Comparison of ENCODE assay signal across 8 cellular contexts in the genomic region with DNA sequence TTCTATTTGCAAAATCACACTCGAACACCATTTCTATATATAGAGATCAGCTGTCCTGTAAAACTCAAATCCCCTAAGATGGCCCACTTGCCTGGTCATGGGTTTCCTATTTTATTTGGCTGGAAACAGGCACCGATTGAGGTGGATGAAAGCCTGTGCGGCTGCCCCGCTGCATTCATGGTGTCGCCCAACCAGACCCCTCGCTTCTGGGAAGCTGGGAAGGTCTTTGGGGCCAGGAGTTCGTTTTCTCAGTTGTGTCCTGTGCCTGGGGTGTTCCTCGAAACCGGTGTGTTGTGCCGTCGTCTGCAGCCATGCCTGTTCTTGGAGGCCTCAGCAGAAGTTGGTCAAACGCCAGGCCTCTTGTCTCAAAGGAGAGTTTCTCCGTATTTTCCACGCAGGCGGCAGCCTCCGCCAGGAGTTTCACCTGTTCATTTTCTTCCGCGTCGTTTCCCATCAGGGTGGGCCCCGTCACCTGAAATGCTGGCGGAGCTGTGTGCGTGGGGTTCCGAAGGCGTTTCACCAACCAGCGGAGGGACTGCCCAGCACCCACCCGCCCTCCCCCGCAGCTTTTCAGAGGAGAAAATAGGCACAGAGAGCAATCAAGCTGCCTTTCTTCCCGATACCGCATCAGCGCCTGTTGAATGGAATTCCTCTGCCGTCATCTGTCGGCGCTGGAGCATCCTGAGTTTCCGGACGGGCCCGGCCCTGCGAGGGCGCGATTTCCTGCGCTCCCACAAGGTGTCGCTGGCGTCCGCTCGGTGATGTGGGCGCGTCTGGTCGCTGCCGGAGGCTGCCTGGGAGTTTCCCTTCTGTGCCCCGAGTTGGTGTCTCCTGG. TPM values are rescaled to one million over a fixed set of nuclear protein-coding genes. Genes with fewer than 3 reads are reported as not detected.
DNase-seq lines count a peak whose midpoint lies in the region; ATAC-seq, FAIRE-seq and TF ChIP-seq lines count a peak whose summit lies in the region.

No MANE protein-coding gene starts in this region.

- H3K79me2 ChIP-seq in astrocyte (ENCODE audit: insufficient read depth, low read length) = no peaks in the 10 kb centered on the region

- H3K27ac Mint-ChIP-seq in T-helper 17 cell (peak overlapping the region; percentile 14), astrocyte (ENCODE audit: unreplicated experiment) (no peak overlapping the region)

- no peak overlapping the region for H3K9ac ChIP-seq in astrocyte (ENCODE audit: low read length)

- intact Hi-C loops in sciatic nerve (cut with DNase I) = no loop called here

- H3K27me3 ChIP-seq in astrocyte (ENCODE audit: insufficient read depth, low read length) = peaks cover 3% of the 10 kb centered on the region

- H3K36me3 ChIP-seq in astrocyte (ENCODE audit: insufficient read depth, low read length) = no peaks in the 10 kb centered on the region

- ATAC-seq in HG03469 (IDR thresholded peaks at IDR 0.05; ENCODE audit: unreplicated experiment) (peak; percentile 55), T-helper 17 cell (peak; percentile 94), sciatic nerve (peak; percentile 89), HG03521 (IDR thresholded peaks at IDR 0.05; ENCODE audit: unreplicated experiment) (no peak)

- peak; percentile 20 for FAIRE-seq in astrocyte (lab: Jason Lieb, UNC)

- no peak overlapping the region for H3K27ac ChIP-seq in astrocyte (ENCODE audit: low read depth, low read length)

- DNase-seq in AG09319 (ENCODE audit: extremely low read depth, low read depth) (no peak), GM19238 (ENCODE audit: insufficient read length, low spot score) (peak; percentile 84), T-helper 17 cell (peak; percentile 75 to 87 (median 78)), astrocyte (ENCODE audit: low read depth) (peak; percentile 36), hypothalamus (lab: John Stamatoyannopoulos, UW) (peak in 47 of 51 donors; percentile 28 to 86 (median 62)), sciatic nerve (ENCODE audit: low spot score) (peak; percentile 93)

- H3K4me1 ChIP-seq in astrocyte (ENCODE audit: insufficient read depth, low read length) = peaks cover 3% of the 10 kb centered on the region

- peaks cover 8% of the 10 kb centered on the region for H4K20me1 ChIP-seq in astrocyte (ENCODE audit: insufficient read depth, low read length)

- peaks cover under 1% of the 10 kb centered on the region for H3K27me3 Mint-ChIP-seq in T-helper 17 cell
- peaks cover 2% of the 10 kb centered on the region for H3K27me3 Mint-ChIP-seq in astrocyte (ENCODE audit: low read depth, unreplicated experiment)

- peak overlapping the region; percentile 16 for H2AFZ ChIP-seq in astrocyte (ENCODE audit: low read depth, low read length)

- no peaks in the 10 kb centered on the region for H3K9me3 ChIP-seq in T-helper 17 cell (ENCODE audit: control insufficient read depth, low read length, poor library complexity, severe bottlenecking)
- no peaks in the 10 kb centered on the region for H3K9me3 ChIP-seq in astrocyte (ENCODE audit: insufficient read depth, low read depth, low read length)

- peak overlapping the region; percentile 44 for H3K4me2 ChIP-seq in astrocyte (ENCODE audit: low read length)

- TF ChIP-seq CTCF in AG09319 (IDR thresholded peaks at IDR 0.05; ENCODE audit: low read depth, low read length) (peak; percentile 96), astrocyte (IDR thresholded peaks at IDR 0.05; ENCODE audit: insufficient read depth, low read depth, low read length) (peak; percentile 86)

- H3K4me1 Mint-ChIP-seq in T-helper 17 cell = peaks cover 8% of the 10 kb centered on the region
- H3K4me1 Mint-ChIP-seq in astrocyte (ENCODE audit: low read depth, unreplicated experiment) = no peaks in the 10 kb centered on the region

- H3K36me3 Mint-ChIP-seq in T-helper 17 cell (ENCODE audit: low read depth) = peaks cover 2% of the 10 kb centered on the region
- peaks cover 3% of the 10 kb centered on the region for H3K36me3 Mint-ChIP-seq in astrocyte (ENCODE audit: low read depth, unreplicated experiment)

- no peaks in the 10 kb centered on the region for H3K9me3 Mint-ChIP-seq in astrocyte (ENCODE audit: unreplicated experiment)

- H3K4me3 Mint-ChIP-seq in T-helper 17 cell = peak overlapping the region; percentile 21
- no peak overlapping the region for H3K4me3 Mint-ChIP-seq in astrocyte (ENCODE audit: unreplicated experiment)

- no peak overlapping the region for H3K4me3 ChIP-seq in astrocyte (ENCODE audit: insufficient read depth, low read depth, low read length)

RNA-seq across cellular contexts. Expression of gene NFATC1, which starts 17.1 kb away (rescaled TPM):
- total RNA-seq in T-helper 17 cell (10 to 100 TPM; 73.4 to 77.8 TPM), astrocyte (10.6 and 11.0 TPM in 2 replicates), sciatic nerve (80.3 TPM)
